In the genomic region with DNA sequence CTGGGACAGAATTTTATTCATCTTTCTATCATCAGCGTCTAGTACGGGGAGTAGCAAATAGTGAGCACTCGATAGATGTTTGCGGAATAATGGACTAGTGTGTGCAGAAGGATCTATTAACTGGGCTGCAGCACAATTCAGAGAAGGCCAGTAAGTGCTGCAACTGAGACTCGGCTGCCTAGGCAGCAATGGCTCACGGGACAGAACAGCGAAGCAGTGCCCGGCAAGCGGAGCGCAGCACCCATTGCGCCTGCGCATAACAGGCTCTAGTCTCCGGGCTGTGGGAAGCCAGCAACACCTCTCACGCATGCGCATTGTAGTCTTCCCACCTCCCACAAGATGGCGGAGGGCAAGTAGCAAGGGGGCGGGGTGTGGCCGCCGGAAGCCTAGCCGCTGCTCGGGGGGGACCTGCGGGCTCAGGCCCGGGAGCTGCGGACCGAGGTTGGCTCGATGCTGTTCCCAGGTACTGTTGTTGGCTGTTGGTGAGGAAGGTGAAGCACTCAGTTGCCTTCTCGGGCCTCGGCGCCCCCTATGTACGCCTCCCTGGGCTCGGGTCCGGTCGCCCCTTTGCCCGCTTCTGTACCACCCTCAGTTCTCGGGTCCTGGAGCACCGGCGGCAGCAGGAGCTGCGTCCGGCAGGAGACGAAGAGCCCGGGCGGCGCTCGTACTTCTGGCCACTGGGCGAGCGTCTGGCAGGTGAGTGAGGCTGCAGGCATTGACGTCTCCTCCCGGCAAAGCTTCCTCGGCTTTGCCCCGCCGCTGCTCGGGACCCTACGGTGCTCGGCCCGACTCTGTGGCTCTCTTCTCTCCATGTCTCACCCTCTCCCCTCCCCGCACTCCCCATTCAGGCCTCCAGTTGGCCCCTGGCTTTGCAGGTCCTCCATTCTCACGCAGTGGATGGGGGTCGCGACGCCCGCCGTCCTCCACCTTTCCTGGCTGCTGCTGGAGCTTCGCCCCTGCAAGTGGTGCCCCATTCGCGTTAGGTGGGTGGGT, we compare ENCODE assay signal across 1 cellular context.
A peak's percentile ranks its signal among the peaks of the same experiment; 100 is the strongest.
TF ChIP-seq lines count a peak whose summit lies in the region.

No MANE protein-coding gene starts in this region.

TF ChIP-seq in HEK293, 187 proteins besides CTCF, POLR2A, EP300 and RAD21 (continued from another document and continues in another):
- TF ChIP-seq ZBTB11 (tag by site-specific recombination; conservative IDR thresholded peaks at IDR 0.05; ENCODE audit: low read depth): peak; percentile 80
- TF ChIP-seq SP2 (tag by site-specific recombination; IDR thresholded peaks at IDR 0.05): peak; percentile 62
- no peak; the same call in 1 of the 2 replicates for TF ChIP-seq ZNF768 (tag by site-specific recombination; IDR thresholded peaks at IDR 0.05)
- TF ChIP-seq ZSCAN18 (tag by site-specific recombination; IDR thresholded peaks at IDR 0.05): no peak
- peak; percentile 96 for TF ChIP-seq ZFP37 (tag by site-specific recombination; IDR thresholded peaks at IDR 0.05)
- TF ChIP-seq HOXA7 (CRISPR knock-in tag; IDR thresholded peaks at IDR 0.05; ENCODE audit: borderline replicate concordance): no peak
- TF ChIP-seq SCRT1 (tag by site-specific recombination; IDR thresholded peaks at IDR 0.05; ENCODE audit: borderline replicate concordance): no peak
- TF ChIP-seq MEIS1 (CRISPR knock-in tag; IDR thresholded peaks at IDR 0.05; ENCODE audit: borderline replicate concordance): no peak
- TF ChIP-seq MYNN (tag by site-specific recombination; IDR thresholded peaks at IDR 0.05; ENCODE audit: borderline replicate concordance): 0 out of 2 replicates have a peak, but pooled peaks have one; percentile 26
- TF ChIP-seq ZNF24 (tag by site-specific recombination; IDR thresholded peaks at IDR 0.05): peak; percentile 60; the same call in 1 of the 2 replicates
- TF ChIP-seq, protein P1, sequence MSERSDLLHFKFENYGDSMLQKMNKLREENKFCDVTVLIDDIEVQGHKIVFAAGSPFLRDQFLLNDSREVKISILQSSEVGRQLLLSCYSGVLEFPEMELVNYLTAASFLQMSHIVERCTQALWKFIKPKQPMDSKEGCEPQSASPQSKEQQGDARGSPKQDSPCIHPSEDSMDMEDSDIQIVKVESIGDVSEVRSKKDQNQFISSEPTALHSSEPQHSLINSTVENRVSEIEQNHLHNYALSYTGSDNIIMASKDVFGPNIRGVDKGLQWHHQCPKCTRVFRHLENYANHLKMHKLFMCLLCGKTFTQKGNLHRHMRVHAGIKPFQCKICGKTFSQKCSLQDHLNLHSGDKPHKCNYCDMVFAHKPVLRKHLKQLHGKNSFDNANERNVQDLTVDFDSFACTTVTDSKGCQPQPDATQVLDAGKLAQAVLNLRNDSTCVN (tag by site-specific recombination; optimal IDR thresholded peaks at IDR 0.05): peak; percentile 57
- TF ChIP-seq ZBTB8A (tag by site-specific recombination; IDR thresholded peaks at IDR 0.05): peak; percentile 72
- peak; percentile 91 for TF ChIP-seq ZNF121 (tag by site-specific recombination; IDR thresholded peaks at IDR 0.05)
- no peak for TF ChIP-seq ZNF837 (tag by site-specific recombination; IDR thresholded peaks at IDR 0.05)
- no peak for TF ChIP-seq ZNF37A (tag by site-specific recombination; IDR thresholded peaks at IDR 0.05)
- TF ChIP-seq KLF7 (tag by site-specific recombination; IDR thresholded peaks at IDR 0.05; ENCODE audit: borderline replicate concordance): peak; percentile 75; the same call in 1 of the 2 replicates
- no peak for TF ChIP-seq ZNF146 (tag by site-specific recombination; IDR thresholded peaks at IDR 0.05)
- peak; percentile 95 for TF ChIP-seq PATZ1 (tag by site-specific recombination; IDR thresholded peaks at IDR 0.05)
- TF ChIP-seq TSHZ1 (tag by site-specific recombination; IDR thresholded peaks at IDR 0.05; ENCODE audit: borderline replicate concordance): no peak
- TF ChIP-seq, protein P2, sequence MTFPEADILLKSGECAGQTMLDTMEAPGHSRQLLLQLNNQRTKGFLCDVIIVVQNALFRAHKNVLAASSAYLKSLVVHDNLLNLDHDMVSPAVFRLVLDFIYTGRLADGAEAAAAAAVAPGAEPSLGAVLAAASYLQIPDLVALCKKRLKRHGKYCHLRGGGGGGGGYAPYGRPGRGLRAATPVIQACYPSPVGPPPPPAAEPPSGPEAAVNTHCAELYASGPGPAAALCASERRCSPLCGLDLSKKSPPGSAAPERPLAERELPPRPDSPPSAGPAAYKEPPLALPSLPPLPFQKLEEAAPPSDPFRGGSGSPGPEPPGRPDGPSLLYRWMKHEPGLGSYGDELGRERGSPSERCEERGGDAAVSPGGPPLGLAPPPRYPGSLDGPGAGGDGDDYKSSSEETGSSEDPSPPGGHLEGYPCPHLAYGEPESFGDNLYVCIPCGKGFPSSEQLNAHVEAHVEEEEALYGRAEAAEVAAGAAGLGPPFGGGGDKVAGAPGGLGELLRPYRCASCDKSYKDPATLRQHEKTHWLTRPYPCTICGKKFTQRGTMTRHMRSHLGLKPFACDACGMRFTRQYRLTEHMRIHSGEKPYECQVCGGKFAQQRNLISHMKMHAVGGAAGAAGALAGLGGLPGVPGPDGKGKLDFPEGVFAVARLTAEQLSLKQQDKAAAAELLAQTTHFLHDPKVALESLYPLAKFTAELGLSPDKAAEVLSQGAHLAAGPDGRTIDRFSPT (tag by site-specific recombination; IDR thresholded peaks at IDR 0.05): peak; percentile 81
- peak; percentile 41 for TF ChIP-seq WT1 (tag by site-specific recombination; IDR thresholded peaks at IDR 0.05)
- no peak for TF ChIP-seq ZNF112 (tag by site-specific recombination; IDR thresholded peaks at IDR 0.05)
- TF ChIP-seq ZNF280D (tag by site-specific recombination; IDR thresholded peaks at IDR 0.05): no peak
- peak; percentile 95 for TF ChIP-seq ZNF341 (tag by site-specific recombination; IDR thresholded peaks at IDR 0.05; ENCODE audit: low read depth)
- no peak for TF ChIP-seq ZNF221 (tag by site-specific recombination; IDR thresholded peaks at IDR 0.05; ENCODE audit: borderline replicate concordance)
- no peak for TF ChIP-seq ZNF585B (tag by site-specific recombination; IDR thresholded peaks at IDR 0.05)
- TF ChIP-seq BCL11B (tag by site-specific recombination; IDR thresholded peaks at IDR 0.05; ENCODE audit: low read depth): no peak
- no peak for TF ChIP-seq ZNF433 (tag by site-specific recombination; IDR thresholded peaks at IDR 0.05; ENCODE audit: low read depth)
- TF ChIP-seq ZNF202 (tag by site-specific recombination; IDR thresholded peaks at IDR 0.05; ENCODE audit: borderline replicate concordance): no peak
- TF ChIP-seq ZNF529 (tag by site-specific recombination; IDR thresholded peaks at IDR 0.05; ENCODE audit: insufficient replicate concordance): no peak
- peak; percentile 48 for TF ChIP-seq ZNF366 (tag by site-specific recombination; conservative IDR thresholded peaks at IDR 0.05)
- TF ChIP-seq, protein P3, sequence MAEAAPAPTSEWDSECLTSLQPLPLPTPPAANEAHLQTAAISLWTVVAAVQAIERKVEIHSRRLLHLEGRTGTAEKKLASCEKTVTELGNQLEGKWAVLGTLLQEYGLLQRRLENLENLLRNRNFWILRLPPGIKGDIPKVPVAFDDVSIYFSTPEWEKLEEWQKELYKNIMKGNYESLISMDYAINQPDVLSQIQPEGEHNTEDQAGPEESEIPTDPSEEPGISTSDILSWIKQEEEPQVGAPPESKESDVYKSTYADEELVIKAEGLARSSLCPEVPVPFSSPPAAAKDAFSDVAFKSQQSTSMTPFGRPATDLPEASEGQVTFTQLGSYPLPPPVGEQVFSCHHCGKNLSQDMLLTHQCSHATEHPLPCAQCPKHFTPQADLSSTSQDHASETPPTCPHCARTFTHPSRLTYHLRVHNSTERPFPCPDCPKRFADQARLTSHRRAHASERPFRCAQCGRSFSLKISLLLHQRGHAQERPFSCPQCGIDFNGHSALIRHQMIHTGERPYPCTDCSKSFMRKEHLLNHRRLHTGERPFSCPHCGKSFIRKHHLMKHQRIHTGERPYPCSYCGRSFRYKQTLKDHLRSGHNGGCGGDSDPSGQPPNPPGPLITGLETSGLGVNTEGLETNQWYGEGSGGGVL (tag by site-specific recombination; IDR thresholded peaks at IDR 0.05): peak; percentile 23; the same call in 1 of the 2 replicates
